32 cellular contexts compared by ENCODE assay signal in the genomic region with DNA sequence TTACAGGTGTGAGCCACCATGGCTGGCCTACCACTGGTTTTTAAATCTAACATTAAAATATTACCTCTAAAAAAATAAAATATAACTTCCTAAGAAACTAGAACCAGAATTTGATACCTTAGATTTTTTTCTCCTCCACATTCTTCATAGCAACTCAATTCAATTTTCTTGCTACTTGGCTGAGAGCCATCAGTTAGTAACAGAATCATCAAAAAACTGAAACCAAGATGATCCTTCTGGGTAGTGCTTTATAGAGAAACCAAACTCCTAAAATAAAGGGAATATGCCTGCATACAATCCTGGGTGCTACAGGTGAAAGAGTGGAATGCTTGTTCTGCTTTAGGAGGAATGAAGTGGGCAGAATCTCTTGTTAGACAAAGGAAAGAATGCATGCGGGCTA.
"Had no signal": no experiment of that assay in that cellular context is flagged by ENCODE, and none has a peak within 500 bp of the region (broad histone marks: within the 10 kb centered on the region; RNA-seq: fewer than 3 reads in every experiment).

No MANE protein-coding gene starts in this region.

- H3K4me1 Mint-ChIP-seq: stimulated activated memory B cell treated with anti-CD40 and anti-IgM and Interleukin-4, amounts not matched to agents 10 μg/mL and 1 μg/mL and 100 μg/mL, for 72 hours; stimulated activated naive CD8-positive, alpha-beta T cell treated with anti-CD3 and anti-CD28 coated beads, Interleukin-15, amount 100 ng/mL, for 72 hours had no signal

- H3K9me3 ChIP-seq: adrenal gland, body of pancreas, heart right ventricle, left ventricle myocardium inferior, thyroid gland, upper lobe of right lung had no signal

- ATAC-seq: body of pancreas; heart right ventricle; naive thymus-derived CD4-positive, alpha-beta T cell; stimulated activated memory B cell treated with anti-CD40 and anti-IgM and Interleukin-4, amounts not matched to agents 10 μg/mL and 1 μg/mL and 100 μg/mL, for 72 hours; stimulated activated naive CD8-positive, alpha-beta T cell treated with anti-CD3 and anti-CD28 coated beads, Interleukin-15, amount 100 ng/mL, for 72 hours; upper lobe of right lung had no signal

- H3K9me3 Mint-ChIP-seq: naive thymus-derived CD4-positive, alpha-beta T cell; neural crest cell; stimulated activated memory B cell treated with anti-CD40 and anti-IgM and Interleukin-4, amounts not matched to agents 10 μg/mL and 1 μg/mL and 100 μg/mL, for 72 hours; stimulated activated naive CD8-positive, alpha-beta T cell treated with anti-CD3 and anti-CD28 coated beads, Interleukin-15, amount 100 ng/mL, for 72 hours; T-helper 1 cell treated with Interleukin-12 subunit alpha and Interleukin-12 subunit beta and Interleukin-4 antibody, amounts not matched to agents 30 μg/mL and 1 μg/mL, for 36 hours had no signal

- H3K4me3 Mint-ChIP-seq: activated naive CD8-positive, alpha-beta T cell; naive thymus-derived CD4-positive, alpha-beta T cell; neural crest cell; stimulated activated memory B cell treated with anti-CD40 and anti-IgM and Interleukin-4, amounts not matched to agents 10 μg/mL and 1 μg/mL and 100 μg/mL, for 72 hours; stimulated activated naive CD8-positive, alpha-beta T cell treated with anti-CD3 and anti-CD28 coated beads, Interleukin-15, amount 100 ng/mL, for 72 hours; T-helper 1 cell treated with Interleukin-12 subunit alpha and Interleukin-12 subunit beta and Interleukin-4 antibody, amounts not matched to agents 30 μg/mL and 1 μg/mL, for 36 hours had no signal

- H3K4me3 ChIP-seq: adrenal gland, body of pancreas, coronary artery, heart right ventricle, left ventricle myocardium inferior, lung, smooth muscle cell, thyroid gland, upper lobe of right lung had no signal

- H3K4me2 ChIP-seq: smooth muscle cell had no signal

- H3K27ac ChIP-seq: adrenal gland, body of pancreas, coronary artery, heart right ventricle, left ventricle myocardium inferior, thyroid gland, upper lobe of right lung had no signal

- DNase-seq: activated CD4-positive, alpha-beta T cell treated with anti-CD3 and anti-CD28 coated beads for 4 hours; activated CD4-positive, alpha-beta T cell treated with anti-CD3 and anti-CD28 coated beads, Interleukin-2, amount 50 U/mL, for 4 hours; activated effector memory CD4-positive, alpha-beta T cell treated with Interleukin-2 at 50 U/mL for 16 hours; activated naive CD4-positive, alpha-beta T cell treated with Interleukin-2 at 50 U/mL for 16 hours; activated T-cell treated with anti-CD3 and anti-CD28 coated beads for 4 hours; adrenal gland; aorta; body of pancreas; foreskin melanocyte; heart right ventricle; kidney glomerular epithelial cell; left ventricle myocardium inferior; naive thymus-derived CD4-positive, alpha-beta T cell; nucleus accumbens; retina; stimulated activated CD4-positive, alpha-beta T cell treated with anti-CD3 and anti-CD28 coated beads, Interleukin-1b, Interleukin-23, amount 100 ng/mL, for 48 hours; stimulated activated CD4-positive, alpha-beta T cell treated with anti-CD3 and anti-CD28 coated beads, Interleukin-4, amount 100 ng/mL, for 4 hours; stimulated activated CD8-positive, alpha-beta memory T cell treated with anti-CD3 and anti-CD28 coated beads, Interleukin-4, amount 100 ng/mL, for 48 hours; stimulated activated naive CD8-positive, alpha-beta T cell treated with anti-CD3 and anti-CD28 coated beads, Interleukin-15, amount 100 ng/mL, for 72 hours; SW 1271; T-helper 9 cell; thyroid gland; upper lobe of right lung had no signal

- H3K36me3 Mint-ChIP-seq: activated naive CD8-positive, alpha-beta T cell; naive thymus-derived CD4-positive, alpha-beta T cell; stimulated activated memory B cell treated with anti-CD40 and anti-IgM and Interleukin-4, amounts not matched to agents 10 μg/mL and 1 μg/mL and 100 μg/mL, for 72 hours had no signal

- H3K4me1 ChIP-seq: body of pancreas, thyroid gland had no signal

- FAIRE-seq: endothelial cell of umbilical vein, TTC549 had no signal

- H3K27me3 ChIP-seq: adrenal gland, body of pancreas, heart right ventricle, thyroid gland, upper lobe of right lung had no signal

- H3K36me3 ChIP-seq: adrenal gland had no signal

- H3K27ac Mint-ChIP-seq: activated naive CD8-positive, alpha-beta T cell; naive thymus-derived CD4-positive, alpha-beta T cell; stimulated activated memory B cell treated with anti-CD40 and anti-IgM and Interleukin-4, amounts not matched to agents 10 μg/mL and 1 μg/mL and 100 μg/mL, for 72 hours; stimulated activated naive CD8-positive, alpha-beta T cell treated with anti-CD3 and anti-CD28 coated beads, Interleukin-15, amount 100 ng/mL, for 72 hours; T-helper 1 cell treated with Interleukin-12 subunit alpha and Interleukin-12 subunit beta and Interleukin-4 antibody, amounts not matched to agents 30 μg/mL and 1 μg/mL, for 36 hours had no signal
